Comparison of ENCODE assay signal across 8 cellular contexts in genomic region chr17:49789278-49789578, GRCh38. TPM values are rescaled to one million over a fixed set of nuclear protein-coding genes. Genes with fewer than 3 reads are reported as not detected.
DNase-seq lines count a peak whose midpoint lies in the region; ATAC-seq and TF ChIP-seq lines count a peak whose summit lies in the region.

No MANE protein-coding gene starts in this region.

- 4% methylated on average over 15 of the region's 15 CpGs for WGBS in heart right ventricle, 2 donors
- WGBS in mesodermal cell (ENCODE audit: insufficient coverage in 2 of 2), 2 experiments = 9 to 11% methylated on average over 13 to 15 of the region's 15 CpGs
- WGBS in urinary bladder = 2% methylated on average over 15 of the region's 15 CpGs

- H3K9me3 ChIP-seq in heart right ventricle (no peaks in the 10 kb centered on the region), mesodermal cell (ENCODE audit: control insufficient read depth, low read length) (no peaks in the 10 kb centered on the region)

- BruUV-seq in MCF 10A (replicated peaks; lab: Mats Ljungman, UMichigan) = no TSS peak

- POLR2A ChIA-PET in MCF 10A (lab: Yijun Ruan, JAX) = interaction anchor here (1.0 to 3.0 kb wide), 5 partner anchors 9 to 105 kb away, joined by 3 to 35 read pairs (median 4); partner anchors contain the start of gene SLC35B1

- H3K4me1 ChIP-seq in heart right ventricle (peaks cover 5 to 67% (median 52%) of the 10 kb centered on the region in 9 donors), mesodermal cell (ENCODE audit: control insufficient read depth, insufficient read depth, low read length, poor library complexity, severe bottlenecking) (no peaks in the 10 kb centered on the region), urinary bladder (ENCODE audit: insufficient read depth) (no peaks in the 10 kb centered on the region)

- CTCF ChIA-PET in MCF 10A (lab: Yijun Ruan, JAX) = no interaction called here

- peaks cover 56% of the 10 kb centered on the region for H3K36me3 Mint-ChIP-seq in MCF 10A (ENCODE audit: insufficient read depth, unreplicated experiment)

- peak overlapping the region; percentile 98 for H3K27ac Mint-ChIP-seq in MCF 10A (ENCODE audit: low read depth, unreplicated experiment)

- peaks cover 17% of the 10 kb centered on the region for H3K4me1 Mint-ChIP-seq in MCF 10A (ENCODE audit: insufficient read depth, unreplicated experiment)

- H3K27ac ChIP-seq in heart right ventricle = peak overlapping the region in 2 of 10 donors; percentile 99 to 100
- no peak overlapping the region for H3K27ac ChIP-seq in mesodermal cell (ENCODE audit: low read depth, low read length, severe bottlenecking)
- H3K27ac ChIP-seq in urinary bladder (ENCODE audit: low read depth) = no peak overlapping the region

- H3K27me3 Mint-ChIP-seq in MCF 10A (ENCODE audit: insufficient read depth, unreplicated experiment) = no peaks in the 10 kb centered on the region

- H3K4me3 Mint-ChIP-seq in MCF 10A (ENCODE audit: unreplicated experiment) = peak overlapping the region; percentile 93

- ATAC-seq in heart right ventricle (no peak), Right ventricle myocardium superior (ENCODE audit: poor library complexity) (no peak), GM18498 (IDR thresholded peaks at IDR 0.05; ENCODE audit: unreplicated experiment) (no peak), HG03354 (IDR thresholded peaks at IDR 0.05; ENCODE audit: poor library complexity, severe bottlenecking, unreplicated experiment) (no peak), GM18519 (IDR thresholded peaks at IDR 0.05; ENCODE audit: low FRiP score, unreplicated experiment) (no peak)

- H3K36me3 ChIP-seq in heart right ventricle = peaks cover 0 to 47% (median 22%) of the 10 kb centered on the region in 9 donors
- peaks cover 41% of the 10 kb centered on the region for H3K36me3 ChIP-seq in mesodermal cell (ENCODE audit: control insufficient read depth, insufficient read depth, low read length)
- peaks cover 3% of the 10 kb centered on the region for H3K36me3 ChIP-seq in urinary bladder (ENCODE audit: insufficient read depth)

- H3K9me3 Mint-ChIP-seq in MCF 10A (ENCODE audit: unreplicated experiment) = no peaks in the 10 kb centered on the region

- TF ChIP-seq CTCF in heart right ventricle (IDR thresholded peaks at IDR 0.05) (no peak), MCF 10A (IDR thresholded peaks at IDR 0.05; ENCODE audit: unreplicated experiment) (no peak)

- H3K27me3 ChIP-seq in heart right ventricle = no peaks in the 10 kb centered on the region

- intact Hi-C loops in heart right ventricle (cut with DNase I) = loop anchor here in 7 of 10 donors (2.0 to 10.0 kb wide), 8 partner anchors 56 to 224 kb away; partner anchors contain the start of genes TAC4 (in 3 of the 7) and SLC35B1 (in 1 of the 7)
- intact Hi-C loops in Right ventricle myocardium superior (cut with DNase I) = no loop called here
- intact Hi-C loops in MCF 10A (cut with micrococcal nuclease) = no loop called here

- DNase-seq in heart right ventricle = no peak
- no peak for DNase-seq in Right ventricle myocardium superior
- DNase-seq in MCF 10A (ENCODE audit: unreplicated experiment) = no peak

- peak overlapping the region in 9 of 10 donors; percentile 26 to 100 (median 93) for H3K4me3 ChIP-seq in heart right ventricle
- H3K4me3 ChIP-seq in mesodermal cell (ENCODE audit: extremely low read depth, insufficient read depth, low read length, poor library complexity, severe bottlenecking) = peak overlapping the region; percentile 98
- H3K4me3 ChIP-seq in urinary bladder (ENCODE audit: low read depth, low read length) = peak overlapping the region; percentile 29

RNA-seq across cellular contexts. Expression of gene KAT7, which starts 0.7 kb away (rescaled TPM):
- total RNA-seq in heart right ventricle = 10 to 100 TPM; 48.9 to 81.3 (median 66.3) TPM
- polyA plus RNA-seq in heart right ventricle = 10 to 100 TPM in 1 of 2 donors, 1 to 10 TPM in 1; 5.9 to 16.7 TPM
- 42.5 TPM for total RNA-seq in Right ventricle myocardium superior
- 45.1 and 53.7 TPM in 2 replicates for total RNA-seq in MCF 10A (2022)
- polyA plus RNA-seq in mesodermal cell (2013, experiment 1 of 2) = 65.7 TPM
- polyA plus RNA-seq in mesodermal cell (2013, experiment 2 of 2) = 59.1 TPM
- 58.7 TPM for total RNA-seq in urinary bladder
- 32.3 TPM for polyA plus RNA-seq in urinary bladder

RNA-seq across cellular contexts. Expression of gene FAM117A, which starts 25.3 kb away (rescaled TPM):
- 10 to 100 TPM in 6 of 10 donors, 1 to 10 TPM in 4; 4.0 to 14.0 (median 10.5) TPM for total RNA-seq in heart right ventricle
- polyA plus RNA-seq in heart right ventricle = 1 to 10 TPM; 6.1 to 7.6 TPM
- 9.5 TPM for total RNA-seq in Right ventricle myocardium superior
- 2.0 and 5.0 TPM in 2 replicates for total RNA-seq in MCF 10A (2022)
- 15.3 TPM for polyA plus RNA-seq in mesodermal cell (2013, experiment 1 of 2)
- 11.0 TPM for polyA plus RNA-seq in mesodermal cell (2013, experiment 2 of 2)
- total RNA-seq in urinary bladder = 6.2 TPM
- polyA plus RNA-seq in urinary bladder = 33.1 TPM

RNA-seq across cellular contexts. Expression of gene TAC4, which starts 58.6 kb away (rescaled TPM):
- total RNA-seq in heart right ventricle = 1 to 10 TPM in 1 of 10 donors, under 1 TPM in 2, not detected in 7; 0.78 to 2.7 (median 0.94) TPM
- polyA plus RNA-seq in heart right ventricle = not detected
- not detected for total RNA-seq in Right ventricle myocardium superior
- not detected in 2 replicates for total RNA-seq in MCF 10A (2022)
- not detected for polyA plus RNA-seq in mesodermal cell (2013, experiment 1 of 2)
- polyA plus RNA-seq in mesodermal cell (2013, experiment 2 of 2) = not detected
- total RNA-seq in urinary bladder = 0.63 TPM
- polyA plus RNA-seq in urinary bladder = not detected

Comparison
In these comparisons a context has a peak if more than half of its experiments do, and no peak if none do; other contexts are left out.
1. intact Hi-C loops: an anchor here in heart right ventricle (2.0 to 10.0 kb wide); none called in Right ventricle myocardium superior and MCF 10A.
2. H3K4me3 ChIP-seq: peak in every context shown above with its lines; median percentile 98 in mesodermal cell; 93 in heart right ventricle; 29 in urinary bladder.